ENCODE assay signal across 28 cellular contexts in genomic region chr13:67308004-67308772, GRCh38.
DNase-seq lines count a peak whose midpoint lies in the region; ATAC-seq and TF ChIP-seq lines count a peak whose summit lies in the region.
"Had no signal": no experiment of that assay in that cellular context is flagged by ENCODE, and none has a peak within 500 bp of the region (broad histone marks: within the 10 kb centered on the region; RNA-seq: fewer than 3 reads in every experiment).

No MANE protein-coding gene starts in this region.

- H2BK120ac ChIP-seq in H9 (ENCODE audit: low read depth, low read length, poor library complexity, severe bottlenecking) = no peak overlapping the region

- no peak overlapping the region for H3K23ac ChIP-seq in H9 (ENCODE audit: insufficient read length, low read depth, low read length)

- H3K4me1 Mint-ChIP-seq in glutamatergic neuron (ENCODE audit: low read depth, unreplicated experiment) (peaks cover 33% of the 10 kb centered on the region), H9 (no peaks in the 10 kb centered on the region)
- H3K4me1 Mint-ChIP-seq: activated CD4-positive, alpha-beta T cell treated with anti-CD3 and anti-CD28 coated beads for 36 hours; activated naive CD8-positive, alpha-beta T cell treated with anti-CD3 and anti-CD28 coated beads, Interleukin-2, amount 10 ng/mL, durations not matched to agents 7 days and 5 days; endodermal cell; stimulated activated naive CD8-positive, alpha-beta T cell treated with anti-CD3 and anti-CD28 coated beads, Interleukin-15, amount 100 ng/mL, for 72 hours had no signal

- no peak overlapping the region for H4K91ac ChIP-seq in H9 (ENCODE audit: insufficient read length, low read depth, low read length)

- DNase-seq in PC-3 (peak; percentile 79), glutamatergic neuron (no peak), H9 (no peak), NCI-H1694 treated with DMSO at 0.1 percent for 48 hours (lab: John Stamatoyannopoulos, UW) (no peak)
- no peak for DNase-seq in activated CD4-positive, alpha-beta T cell treated with anti-CD3 and anti-CD28 coated beads for 4 hours
- DNase-seq: activated CD4-positive, alpha-beta T cell treated with anti-CD3 and anti-CD28 coated beads for 36 hours; activated naive CD8-positive, alpha-beta T cell treated with anti-CD3 and anti-CD28 coated beads, Interleukin-2, amount 10 ng/mL, durations not matched to agents 7 days and 5 days; body of pancreas; colonic mucosa; endodermal cell; KG1; left lung; NCI-H1105 treated with DMSO at 0.1 percent for 48 hours; NCI-H2107; NCI-H524; OCI-M1; psoas muscle; small intestine; stimulated activated CD4-positive, alpha-beta T cell treated with anti-CD3 and anti-CD28 coated beads, Interleukin-2, amount 100 ng/mL, for 48 hours; stimulated activated naive CD8-positive, alpha-beta T cell treated with anti-CD3 and anti-CD28 coated beads, Interleukin-15, amount 100 ng/mL, for 72 hours; T-helper 1 cell; transverse colon had no signal

- TSS peak; percentile 56 for BruUV-seq in PC-3 (replicated peaks; lab: Mats Ljungman, UMichigan)

- no peaks in the 10 kb centered on the region for H3K36me3 ChIP-seq in PC-3 (ENCODE audit: low read depth, low read length)
- H3K36me3 ChIP-seq: colonic mucosa, left lung, transverse colon had no signal

- H3K79me2 ChIP-seq in PC-3 (ENCODE audit: low read length) = no peaks in the 10 kb centered on the region
- H3K79me2 ChIP-seq in H9 (ENCODE audit: insufficient read depth, low read length) = no peaks in the 10 kb centered on the region

- H3K27ac ChIP-seq in PC-3 (ENCODE audit: low read length) = peak overlapping the region; percentile 27; the same call in 1 of the 2 replicates
- no peak overlapping the region for H3K27ac ChIP-seq in H9 (ENCODE audit: insufficient read length, low read depth, low read length)
- H3K27ac ChIP-seq: body of pancreas, C4-2B, colonic mucosa, left lung, psoas muscle, transverse colon had no signal

- H4K8ac ChIP-seq in H9 (replicated peaks; ENCODE audit: insufficient read length, low read depth, low read length) = no peak overlapping the region

- H3K4me1 ChIP-seq in PC-3 (ENCODE audit: insufficient read depth, low read length) = peaks cover 23% of the 10 kb centered on the region
- no peaks in the 10 kb centered on the region for H3K4me1 ChIP-seq in H9 (ENCODE audit: insufficient read depth, low read length)
- H3K4me1 ChIP-seq: body of pancreas, colonic mucosa, left lung, psoas muscle, transverse colon had no signal

- H3K27me3 Mint-ChIP-seq in glutamatergic neuron (ENCODE audit: unreplicated experiment) (peaks cover 5% of the 10 kb centered on the region), H9 (ENCODE audit: low read depth) (no peaks in the 10 kb centered on the region)
- H3K27me3 Mint-ChIP-seq: activated CD4-positive, alpha-beta T cell treated with anti-CD3 and anti-CD28 coated beads for 36 hours; activated naive CD8-positive, alpha-beta T cell treated with anti-CD3 and anti-CD28 coated beads, Interleukin-2, amount 10 ng/mL, durations not matched to agents 7 days and 5 days; stimulated activated naive CD8-positive, alpha-beta T cell treated with anti-CD3 and anti-CD28 coated beads, Interleukin-15, amount 100 ng/mL, for 72 hours had no signal

- TF ChIP-seq CTCF in PC-3 (conservative IDR thresholded peaks at IDR 0.05; ENCODE audit: low read depth, low read length) (no peak), glutamatergic neuron (IDR thresholded peaks at IDR 0.05; ENCODE audit: partially characterized antibody, unreplicated experiment) (no peak), H9 (conservative IDR thresholded peaks at IDR 0.05) (no peak)

- H3K4me3 Mint-ChIP-seq in glutamatergic neuron (ENCODE audit: unreplicated experiment) (no peak overlapping the region), H9 (no peak overlapping the region)
- H3K4me3 Mint-ChIP-seq: activated CD4-positive, alpha-beta T cell treated with anti-CD3 and anti-CD28 coated beads for 36 hours; activated naive CD8-positive, alpha-beta T cell treated with anti-CD3 and anti-CD28 coated beads, Interleukin-2, amount 10 ng/mL, durations not matched to agents 7 days and 5 days; activated T-helper 1 cell treated with anti-CD3 and anti-CD28 coated beads, Interleukin-12 subunit alpha, Interleukin-12 subunit beta, Interleukin-2, Interleukin-4 antibody, amounts not matched to agents 30 ng/mL and 10 ng/mL and 1 ng/mL, durations not matched to agents 14 hours and 24 hours and 36 hours; endodermal cell; stimulated activated naive CD8-positive, alpha-beta T cell treated with anti-CD3 and anti-CD28 coated beads, Interleukin-15, amount 100 ng/mL, for 72 hours had no signal

- no peak overlapping the region for H3K14ac ChIP-seq in H9 (ENCODE audit: insufficient read depth, low read length)

- H3T11ph ChIP-seq in H9 (ENCODE audit: low read length) = no peak overlapping the region

- H4K5ac ChIP-seq in H9 (ENCODE audit: insufficient read length, low read depth, low read length) = no peak overlapping the region

- H3K27ac Mint-ChIP-seq in glutamatergic neuron (ENCODE audit: unreplicated experiment) (peak overlapping the region; percentile 11), H9 (no peak overlapping the region)
- H3K27ac Mint-ChIP-seq: activated CD4-positive, alpha-beta T cell treated with anti-CD3 and anti-CD28 coated beads for 36 hours; activated naive CD8-positive, alpha-beta T cell treated with anti-CD3 and anti-CD28 coated beads, Interleukin-2, amount 10 ng/mL, durations not matched to agents 7 days and 5 days; activated T-helper 1 cell treated with anti-CD3 and anti-CD28 coated beads, Interleukin-12 subunit alpha, Interleukin-12 subunit beta, Interleukin-2, Interleukin-4 antibody, amounts not matched to agents 30 ng/mL and 10 ng/mL and 1 ng/mL, durations not matched to agents 14 hours and 24 hours and 36 hours; endodermal cell; stimulated activated naive CD8-positive, alpha-beta T cell treated with anti-CD3 and anti-CD28 coated beads, Interleukin-15, amount 100 ng/mL, for 72 hours had no signal

- H3K56ac ChIP-seq in H9 (ENCODE audit: insufficient read length, low read depth, low read length) = no peak overlapping the region

- H4K20me1 ChIP-seq in PC-3 (ENCODE audit: low read length) = no peaks in the 10 kb centered on the region
- H4K20me1 ChIP-seq in H9 (ENCODE audit: control insufficient read depth, insufficient read depth, insufficient read length) = no peaks in the 10 kb centered on the region

- H3K9ac ChIP-seq in PC-3 (ENCODE audit: low read length) (no peak overlapping the region), H9 (ENCODE audit: extremely low read depth, insufficient read length, low read length) (no peak overlapping the region)

- H2BK15ac ChIP-seq in H9 (ENCODE audit: low read depth, low read length) = no peak overlapping the region

- no peaks in the 10 kb centered on the region for H3K36me3 Mint-ChIP-seq in glutamatergic neuron (ENCODE audit: unreplicated experiment)
- no peaks in the 10 kb centered on the region for H3K36me3 Mint-ChIP-seq in H9 (ENCODE audit: insufficient read depth in 1 of 3, low read depth in 3 of 3)
- H3K36me3 Mint-ChIP-seq: activated naive CD8-positive, alpha-beta T cell treated with anti-CD3 and anti-CD28 coated beads, Interleukin-2, amount 10 ng/mL, durations not matched to agents 7 days and 5 days had no signal

- no peaks in the 10 kb centered on the region for H3K23me2 ChIP-seq in H9 (ENCODE audit: insufficient read length, low read depth, low read length, poor library complexity, severe bottlenecking)

- H3K79me1 ChIP-seq in H9 (ENCODE audit: insufficient read depth, low read depth, low read length, poor library complexity, severe bottlenecking) = no peaks in the 10 kb centered on the region

- H3K27me3 ChIP-seq in PC-3 (ENCODE audit: low read length) = no peaks in the 10 kb centered on the region
- no peaks in the 10 kb centered on the region for H3K27me3 ChIP-seq in H9 (ENCODE audit: insufficient read depth, low read length)
- H3K27me3 ChIP-seq: body of pancreas, colonic mucosa, left lung, transverse colon had no signal

- H3K4me3 ChIP-seq in PC-3 (ENCODE audit: low read length) = no peak overlapping the region
- H3K4me3 ChIP-seq: body of pancreas, colonic mucosa, left lung, psoas muscle, transverse colon had no signal

- H2BK5ac ChIP-seq in H9 (ENCODE audit: insufficient read length, low read length) = no peak overlapping the region

- 0 out of 2 replicates have a peak overlapping the region, but pooled peaks have one; percentile 26 for H2AFZ ChIP-seq in PC-3 (ENCODE audit: low read length)
- H2AFZ ChIP-seq in H9 (ENCODE audit: low read length) = no peak overlapping the region

- intact Hi-C loops in PC-3 (cut with micrococcal nuclease) = loop anchor here (10.0 kb wide), 1 partner anchor 1127 kb away; no protein-coding TSS in a partner anchor

- no peak overlapping the region for H3K18ac ChIP-seq in H9 (ENCODE audit: insufficient read length, low read depth, low read length)

- POLR2A ChIA-PET in PC-3 (lab: Charles Lee; ENCODE audit: unreplicated experiment) = no interaction called here

- H3K4me2 ChIP-seq in PC-3 (ENCODE audit: low read length) = peak overlapping the region; percentile 57
- no peak overlapping the region for H3K4me2 ChIP-seq in H9 (ENCODE audit: insufficient read depth, insufficient read length, low read length)

- H3K9me3 ChIP-seq in PC-3 (ENCODE audit: low read length) = no peaks in the 10 kb centered on the region
- H3K9me3 ChIP-seq in H9 (ENCODE audit: control insufficient read depth, low read depth, low read length) = no peaks in the 10 kb centered on the region
- H3K9me3 ChIP-seq: body of pancreas, colonic mucosa, left lung, psoas muscle, transverse colon had no signal

- H3F3A ChIP-seq in PC-3 (ENCODE audit: low read length, unreplicated experiment) = no peaks in the 10 kb centered on the region

- no peak overlapping the region for H2BK20ac ChIP-seq in H9 (ENCODE audit: low read depth, low read length, poor library complexity, severe bottlenecking)

- peak; percentile 62 for ATAC-seq in GM21390 (IDR thresholded peaks at IDR 0.05; ENCODE audit: unreplicated experiment)
- ATAC-seq in HG03439 (IDR thresholded peaks at IDR 0.05; ENCODE audit: unreplicated experiment) = peak; percentile 83
- ATAC-seq in PC-3 = peak; percentile 80
- no peak for ATAC-seq in HG02981 (IDR thresholded peaks at IDR 0.05; ENCODE audit: unreplicated experiment)
- ATAC-seq: activated CD4-positive, alpha-beta T cell treated with anti-CD3 and anti-CD28 coated beads for 36 hours; body of pancreas; HCT116; left lung; psoas muscle; stimulated activated naive CD8-positive, alpha-beta T cell treated with anti-CD3 and anti-CD28 coated beads, Interleukin-15, amount 100 ng/mL, for 72 hours had no signal

- no peak overlapping the region for H3K4ac ChIP-seq in H9 (ENCODE audit: low read depth, low read length)

- CTCF ChIA-PET in PC-3 (lab: Charles Lee) = no interaction called here

- H3K9me2 ChIP-seq in PC-3 (replicated peaks; ENCODE audit: low read length) = no peaks in the 10 kb centered on the region

- no peak overlapping the region for H2AK5ac ChIP-seq in H9 (ENCODE audit: insufficient read length, low read length)

- no peak overlapping the region for H2BK12ac ChIP-seq in H9 (ENCODE audit: insufficient read length, low read depth, low read length)

- no CpG with 5 or more reads among the region's 4 CpGs for WGBS in H9 (ENCODE audit: extremely low coverage, insufficient read length, low lambda C conversion rate)

- H3K9me3 Mint-ChIP-seq in glutamatergic neuron (ENCODE audit: unreplicated experiment) (peaks cover 9% of the 10 kb centered on the region), H9 (no peaks in the 10 kb centered on the region)
- H3K9me3 Mint-ChIP-seq: activated naive CD8-positive, alpha-beta T cell treated with anti-CD3 and anti-CD28 coated beads, Interleukin-2, amount 10 ng/mL, durations not matched to agents 7 days and 5 days; activated T-helper 1 cell treated with anti-CD3 and anti-CD28 coated beads, Interleukin-12 subunit alpha, Interleukin-12 subunit beta, Interleukin-2, Interleukin-4 antibody, amounts not matched to agents 30 ng/mL and 10 ng/mL and 1 ng/mL, durations not matched to agents 14 hours and 24 hours and 36 hours; endodermal cell; stimulated activated naive CD8-positive, alpha-beta T cell treated with anti-CD3 and anti-CD28 coated beads, Interleukin-15, amount 100 ng/mL, for 72 hours had no signal
